ENCODE assay signal across 26 cellular contexts in genomic region chr20:47036091-47036880, GRCh38.
"Had no signal": no experiment of that assay in that cellular context is flagged by ENCODE, and none has a peak within 500 bp of the region (broad histone marks: within the 10 kb centered on the region; RNA-seq: fewer than 3 reads in every experiment).

No MANE protein-coding gene starts in this region.

- H3K9me3 ChIP-seq: body of pancreas, colonic mucosa, transverse colon, uterus had no signal

- DNase-seq: activated CD4-positive, alpha-beta T cell treated with anti-CD3 and anti-CD28 coated beads, Interleukin-2, amount 50 U/mL, for 1 hour; activated CD8-positive, alpha-beta T cell treated with anti-CD3 and anti-CD28 coated beads for 36 hours; activated gamma-delta T cell treated with Interleukin-2 at 50 U/mL for 16 hours; activated naive CD4-positive, alpha-beta T cell treated with anti-CD3 and anti-CD28 coated beads, Interleukin-2, amount 50 U/mL, for 16 hours; activated T-cell treated with anti-CD3 and anti-CD28 coated beads, Interleukin-2, amount 50 U/mL, for 4 hours; amygdala; body of pancreas; cerebellar nuclear complex; colonic mucosa; effector CD8-positive, alpha-beta T cell; hippocampal formation; immature natural killer cell; kidney; left colon; mesendoderm; natural killer cell; stimulated activated naive CD4-positive, alpha-beta T cell; T-helper 17 cell; T1000; transverse colon; uterus had no signal

- H3K27ac ChIP-seq: body of pancreas, colonic mucosa, gastroesophageal sphincter, transverse colon, uterus had no signal

- H3K36me3 ChIP-seq: colonic mucosa, gastroesophageal sphincter, transverse colon, uterus had no signal

- ATAC-seq: activated CD8-positive, alpha-beta T cell treated with anti-CD3 and anti-CD28 coated beads for 36 hours; activated T-cell treated with anti-CD3 and anti-CD28 coated beads, Interleukin-2, amount 50 U/mL, for 4 hours; activated T-helper 17 cell treated with anti-CD3 and anti-CD28 coated beads, Interleukin-2, amount 50 U/mL, for 72 hours; body of pancreas; gastroesophageal sphincter; left colon; natural killer cell; T-helper 17 cell; WTC11 had no signal

- H3K4me3 ChIP-seq: body of pancreas, colonic mucosa, gastroesophageal sphincter, lung, smooth muscle cell, transverse colon, uterus had no signal

- H3K4me2 ChIP-seq: smooth muscle cell had no signal

- H3K4me1 ChIP-seq: body of pancreas, colonic mucosa, transverse colon, uterus had no signal

- H3K27me3 ChIP-seq: body of pancreas, colonic mucosa, gastroesophageal sphincter, transverse colon, uterus had no signal
